ENCODE assay signal across 25 cellular contexts in genomic region chr17:48077555-48077954, GRCh38. TPM values are rescaled to one million over a fixed set of nuclear protein-coding genes. Genes with fewer than 3 reads are reported as not detected.
DNase-seq lines count a peak whose midpoint lies in the region; ATAC-seq and TF ChIP-seq lines count a peak whose summit lies in the region.
"Had no signal": no experiment of that assay in that cellular context is flagged by ENCODE, and none has a peak within 500 bp of the region (broad histone marks: within the 10 kb centered on the region; RNA-seq: fewer than 3 reads in every experiment).

No MANE protein-coding gene starts in this region.

- H3K27me3 Mint-ChIP-seq in chondrocyte (ENCODE audit: low read depth): no peaks in the 10 kb centered on the region
- H3K27me3 Mint-ChIP-seq in activated CD4-positive, alpha-beta T cell treated with anti-CD3 and anti-CD28 coated beads, Interleukin-2, amount 10 ng/mL, durations not matched to agents 7 days and 5 days: no peaks in the 10 kb centered on the region
- no peaks in the 10 kb centered on the region for H3K27me3 Mint-ChIP-seq in immature natural killer cell (ENCODE audit: low read depth in 3 of 3)
- H3K27me3 Mint-ChIP-seq: CD4-positive, alpha-beta T cell; CD8-positive, alpha-beta memory T cell had no signal

- ATAC-seq in GM21723 (IDR thresholded peaks at IDR 0.05; ENCODE audit: unreplicated experiment): no peak
- ATAC-seq: A549, GM12878, GM23338, HCT116 had no signal

- TF ChIP-seq RAD21 in Ishikawa (IDR thresholded peaks at IDR 0.05; ENCODE audit: low read depth): no peak

- peaks cover 0 to 45% (median 22%) of the 10 kb centered on the region in 6 donors for H3K36me3 ChIP-seq in spleen

- intact Hi-C loops in spleen (cut with DNase I; ENCODE audit: low total_unique reads): no loop called here
- intact Hi-C loops in cardiac septum (cut with DNase I): loop anchor here (5.0 kb wide), 1 partner anchor 55 kb away; no protein-coding TSS in a partner anchor

- 78 to 96% (median 86%) methylated on average over 6 of the region's 6 CpGs for WGBS in spleen, 5 donors

- H3K4me3 ChIP-seq in spleen: no peak overlapping the region
- H3K4me3 ChIP-seq: A549; BLaER1 treated with 17β-estradiol and CSF1 and Interleukin-3, amounts not matched to agents 10 nM and 100 nM; GM12878; GM23338 had no signal

- CTCF ChIA-PET in activated CD4-positive, alpha-beta T cell treated with anti-CD3 and anti-CD28 coated beads, Interleukin-2, amount 10 ng/mL, durations not matched to agents 7 days and 5 days (lab: Charles Lee): interaction anchor here (0.7 to 9.8 kb wide), 3 partner anchors 51 to 405 kb away, joined by 3 to 55 read pairs (median 4); partner anchors contain the start of gene CDK5RAP3

- H3K4me1 Mint-ChIP-seq in chondrocyte (ENCODE audit: low read depth): peaks cover 24% of the 10 kb centered on the region
- peaks cover 5% of the 10 kb centered on the region for H3K4me1 Mint-ChIP-seq in activated CD4-positive, alpha-beta T cell treated with anti-CD3 and anti-CD28 coated beads, Interleukin-2, amount 10 ng/mL, durations not matched to agents 7 days and 5 days
- H3K4me1 Mint-ChIP-seq in immature natural killer cell: no peaks in the 10 kb centered on the region
- H3K4me1 Mint-ChIP-seq: GM23338, H9 had no signal

- no peak for TF ChIP-seq POLR2A in spleen (IDR thresholded peaks at IDR 0.05)

- H3K27ac Mint-ChIP-seq in chondrocyte (ENCODE audit: unreplicated experiment): no peak overlapping the region
- H3K27ac Mint-ChIP-seq in activated CD4-positive, alpha-beta T cell treated with anti-CD3 and anti-CD28 coated beads, Interleukin-2, amount 10 ng/mL, durations not matched to agents 7 days and 5 days: no peak overlapping the region
- no peak overlapping the region for H3K27ac Mint-ChIP-seq in immature natural killer cell
- H3K27ac Mint-ChIP-seq: CD14-positive monocyte; CD4-positive, alpha-beta T cell; GM23338 had no signal

- TF ChIP-seq CTCF in chondrocyte (IDR thresholded peaks at IDR 0.05): no peak
- TF ChIP-seq CTCF in spleen (IDR thresholded peaks at IDR 0.05 in 8 of 11, conservative IDR thresholded peaks at IDR 0.05 in 3 of 11): no peak

- H3K27ac ChIP-seq in spleen: no peak overlapping the region
- H3K27ac ChIP-seq: A549; BLaER1 treated with 17β-estradiol and CSF1 and Interleukin-3, amounts not matched to agents 10 nM and 100 nM had no signal

- DNase-seq in chondrocyte (ENCODE audit: low spot score): peak; percentile 7
- DNase-seq in left kidney (ENCODE audit: low read depth, low spot score): peak; percentile 43
- peak; percentile 19 for DNase-seq in spleen
- DNase-seq in activated CD4-positive, alpha-beta T cell treated with anti-CD3 and anti-CD28 coated beads, Interleukin-2, amount 10 ng/mL, durations not matched to agents 7 days and 5 days: no peak
- DNase-seq in cardiac septum (ENCODE audit: low spot score): no peak
- no peak for DNase-seq in immature natural killer cell
- DNase-seq: 8988T; ACHN; AML-193; BE2C; CD4-positive, alpha-beta T cell; CD8-positive, alpha-beta memory T cell; DMS 273 treated with DMSO at 0.1 percent for 48 hours; DMS79; GDM1; H9; HFFc6 had no signal

- POLR2A ChIA-PET in activated CD4-positive, alpha-beta T cell treated with anti-CD3 and anti-CD28 coated beads, Interleukin-2, amount 10 ng/mL, durations not matched to agents 7 days and 5 days (lab: Charles Lee): no interaction called here

- no peaks in the 10 kb centered on the region for H3K9me3 Mint-ChIP-seq in chondrocyte (ENCODE audit: low read depth)
- H3K9me3 Mint-ChIP-seq in activated CD4-positive, alpha-beta T cell treated with anti-CD3 and anti-CD28 coated beads, Interleukin-2, amount 10 ng/mL, durations not matched to agents 7 days and 5 days: no peaks in the 10 kb centered on the region
- H3K9me3 Mint-ChIP-seq in immature natural killer cell: no peaks in the 10 kb centered on the region
- H3K9me3 Mint-ChIP-seq: CD14-positive monocyte; CD4-positive, alpha-beta T cell; CD8-positive, alpha-beta memory T cell; GM23338; H9; HFFc6 had no signal

- H3K4me3 Mint-ChIP-seq in chondrocyte (ENCODE audit: unreplicated experiment): no peak overlapping the region
- no peak overlapping the region for H3K4me3 Mint-ChIP-seq in activated CD4-positive, alpha-beta T cell treated with anti-CD3 and anti-CD28 coated beads, Interleukin-2, amount 10 ng/mL, durations not matched to agents 7 days and 5 days
- H3K4me3 Mint-ChIP-seq in immature natural killer cell: no peak overlapping the region
- H3K4me3 Mint-ChIP-seq: CD14-positive monocyte; CD4-positive, alpha-beta T cell; CD8-positive, alpha-beta memory T cell; GM23338; H9; HFFc6 had no signal

- no peaks in the 10 kb centered on the region for H3K9me3 ChIP-seq in spleen
- H3K9me3 ChIP-seq: A549; BE2C; BLaER1 treated with 17β-estradiol and CSF1 and Interleukin-3, amounts not matched to agents 10 nM and 100 nM had no signal

- TF ChIP-seq EP300 in Ishikawa (IDR thresholded peaks at IDR 0.05; ENCODE audit: borderline replicate concordance): no peak

- peaks cover 0 to 9% (median 3%) of the 10 kb centered on the region in 6 donors for H3K4me1 ChIP-seq in spleen
- H3K4me1 ChIP-seq: A549, BE2C had no signal

- H3K27me3 ChIP-seq in spleen (replicated peaks in 1 of 7): no peaks in the 10 kb centered on the region
- H3K27me3 ChIP-seq: BE2C; BLaER1 treated with 17β-estradiol and CSF1 and Interleukin-3, amounts not matched to agents 10 nM and 100 nM had no signal

- peaks cover 8% of the 10 kb centered on the region for H3K36me3 Mint-ChIP-seq in chondrocyte (ENCODE audit: low read depth)
- peaks cover 18% of the 10 kb centered on the region for H3K36me3 Mint-ChIP-seq in activated CD4-positive, alpha-beta T cell treated with anti-CD3 and anti-CD28 coated beads, Interleukin-2, amount 10 ng/mL, durations not matched to agents 7 days and 5 days (ENCODE audit: low read depth)
- peaks cover 3 to 10% (median 5%) of the 10 kb centered on the region in 3 donors for H3K36me3 Mint-ChIP-seq in immature natural killer cell

TF ChIP-seq in Ishikawa, 13 proteins besides CTCF, POLR2A, EP300 and RAD21 (continues in another document):
- TF ChIP-seq, protein P1, sequence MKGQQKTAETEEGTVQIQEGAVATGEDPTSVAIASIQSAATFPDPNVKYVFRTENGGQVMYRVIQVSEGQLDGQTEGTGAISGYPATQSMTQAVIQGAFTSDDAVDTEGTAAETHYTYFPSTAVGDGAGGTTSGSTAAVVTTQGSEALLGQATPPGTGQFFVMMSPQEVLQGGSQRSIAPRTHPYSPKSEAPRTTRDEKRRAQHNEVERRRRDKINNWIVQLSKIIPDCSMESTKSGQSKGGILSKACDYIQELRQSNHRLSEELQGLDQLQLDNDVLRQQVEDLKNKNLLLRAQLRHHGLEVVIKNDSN (IDR thresholded peaks at IDR 0.05): no peak
- TF ChIP-seq CEBPB (IDR thresholded peaks at IDR 0.05): 0 out of 2 replicates have a peak, but pooled peaks have one; percentile 8
- 0 out of 2 replicates have a peak, but pooled peaks have one; percentile 44 for TF ChIP-seq YY1 (IDR thresholded peaks at IDR 0.05; ENCODE audit: low read depth)
- no peak for TF ChIP-seq ZBTB7A (IDR thresholded peaks at IDR 0.05; ENCODE audit: low read depth)

RNA-seq across cellular contexts. Expression of gene CBX1, which starts 23.7 kb away (rescaled TPM):
- total RNA-seq in chondrocyte (73.6 to 78.2 TPM (median 74.9 TPM) in 3 replicates), spleen (10 to 100 TPM; 21.6 to 36.2 (median 29.8) TPM), cardiac septum (31.2 TPM)
- polyA plus RNA-seq in spleen (10 to 100 TPM; 19.6 to 29.8 (median 27.4) TPM), immature natural killer cell (10 to 100 TPM; 19.3 to 30.0 (median 27.0) TPM)
- 10 to 100 TPM; 63.6 to 64.8 TPM for total RNA-seq in activated CD4-positive, alpha-beta T cell treated with anti-CD3 and anti-CD28 coated beads, Interleukin-2, amount 10 ng/mL, durations not matched to agents 7 days and 5 days

RNA-seq across cellular contexts. Expression of gene NFE2L1, which starts 29.4 kb away (rescaled TPM):
- total RNA-seq in chondrocyte (290 to 445 TPM (median 444 TPM) in 3 replicates), spleen (100 to 1,000 TPM; 111 to 242 (median 142) TPM), cardiac septum (604 TPM)
- polyA plus RNA-seq in spleen (10 to 100 TPM; 21.2 to 59.5 (median 25.7) TPM), immature natural killer cell (10 to 100 TPM in 1 of 3 donors, 1 to 10 TPM in 2; 5.9 to 18.4 (median 7.1) TPM)
- 10 to 100 TPM; 53.2 to 65.9 TPM for total RNA-seq in activated CD4-positive, alpha-beta T cell treated with anti-CD3 and anti-CD28 coated beads, Interleukin-2, amount 10 ng/mL, durations not matched to agents 7 days and 5 days

RNA-seq across cellular contexts. Expression of gene SNX11, which starts 30.0 kb away (rescaled TPM):
- total RNA-seq in chondrocyte (22.3 to 24.7 TPM (median 22.5 TPM) in 3 replicates), spleen (10 to 100 TPM; 31.8 to 45.4 (median 39.2) TPM), cardiac septum (11.4 TPM)
- polyA plus RNA-seq in spleen (10 to 100 TPM; 17.6 to 27.3 (median 26.3) TPM), immature natural killer cell (10 to 100 TPM; 37.1 to 44.7 (median 41.2) TPM)
- 10 to 100 TPM; 21.2 to 22.4 TPM for total RNA-seq in activated CD4-positive, alpha-beta T cell treated with anti-CD3 and anti-CD28 coated beads, Interleukin-2, amount 10 ng/mL, durations not matched to agents 7 days and 5 days

RNA-seq across cellular contexts. Expression of gene COPZ2, which starts 40.0 kb away (rescaled TPM):
- total RNA-seq in chondrocyte (157 to 228 TPM (median 219 TPM) in 3 replicates), spleen (10 to 100 TPM in 3 of 7 donors, 1 to 10 TPM in 4; 6.0 to 15.0 (median 9.0) TPM), cardiac septum (78.6 TPM)
- polyA plus RNA-seq in spleen (1 to 10 TPM; 7.3 to 9.6 (median 8.5) TPM), immature natural killer cell (10 to 100 TPM; 38.9 to 64.2 (median 41.3) TPM)
- total RNA-seq in activated CD4-positive, alpha-beta T cell treated with anti-CD3 and anti-CD28 coated beads, Interleukin-2, amount 10 ng/mL, durations not matched to agents 7 days and 5 days: 1 to 10 TPM; 3.4 to 4.0 TPM
- total RNA-seq: GM23338 had no signal
- polyA plus RNA-seq: GM23338 had no signal

Comparison
In these comparisons a context has a peak if more than half of its experiments do, and no peak if none do; other contexts are left out.
1. DNase-seq: peak in chondrocyte (single experiment), left kidney (single experiment) and spleen (single experiment); none in activated CD4-positive, alpha-beta T cell treated with anti-CD3 and anti-CD28 coated beads, Interleukin-2, amount 10 ng/mL, durations not matched to agents 7 days and 5 days (single experiment), cardiac septum (single experiment) and immature natural killer cell (0 of 3).